Comparison of ENCODE assay signal across 16 cellular contexts in genomic region chr22:31119026-31119717, GRCh38. TPM values are rescaled to one million over a fixed set of nuclear protein-coding genes. Genes with fewer than 3 reads are reported as not detected.
"Had no signal": no experiment of that assay in that cellular context is flagged by ENCODE, and none has a peak within 500 bp of the region (broad histone marks: within the 10 kb centered on the region; RNA-seq: fewer than 3 reads in every experiment).

No MANE protein-coding gene starts in this region.

- ATAC-seq: activated CD4-positive, alpha-beta T cell treated with anti-CD3 and anti-CD28 coated beads for 36 hours; lower lobe of right lung had no signal

- FAIRE-seq: astrocyte had no signal

- H3K27ac ChIP-seq: lower lobe of right lung, neutrophil, thyroid gland, vagina had no signal

- H3K36me3 ChIP-seq: lower lobe of right lung, neutrophil, thyroid gland, vagina had no signal

- H3K4me3 ChIP-seq: lower lobe of right lung, thyroid gland, vagina had no signal

- H3K9me3 ChIP-seq: lower lobe of right lung, neutrophil, thyroid gland, vagina had no signal

- H3K27me3 ChIP-seq: neutrophil, thyroid gland, vagina had no signal

- DNase-seq: activated CD4-positive, alpha-beta memory T cell treated with anti-CD3 and anti-CD28 coated beads, Interleukin-2, amount 10 ng/mL, durations not matched to agents 7 days and 5 days; activated CD4-positive, alpha-beta T cell treated with anti-CD3 and anti-CD28 coated beads for 36 hours; activated naive CD4-positive, alpha-beta T cell treated with Interleukin-2 at 50 U/mL for 16 hours; activated naive CD8-positive, alpha-beta T cell treated with anti-CD3 and anti-CD28 coated beads, Interleukin-2, amount 50 U/mL, for 24 hours; central memory CD4-positive, alpha-beta T cell; effector memory CD4-positive, alpha-beta T cell; hypothalamus; kidney glomerular epithelial cell; lower lobe of right lung; naive B cell had no signal

RNA-seq across cellular contexts. Expression of gene INPP5J, which starts 3.6 kb away (rescaled TPM):
- total RNA-seq: activated CD4-positive, alpha-beta memory T cell treated with anti-CD3 and anti-CD28 coated beads, Interleukin-2, amount 10 ng/mL, durations not matched to agents 7 days and 5 days; activated T-helper 1 cell treated with anti-CD3 and anti-CD28 coated beads, Interleukin-12 subunit alpha, Interleukin-12 subunit beta, Interleukin-2, Interleukin-4 antibody, amounts not matched to agents 30 ng/mL and 10 ng/mL and 1 ng/mL, durations not matched to agents 14 hours and 24 hours and 36 hours had no signal

RNA-seq across cellular contexts. Expression of gene PLA2G3, which starts 21.1 kb away (rescaled TPM):
- total RNA-seq: activated CD4-positive, alpha-beta memory T cell treated with anti-CD3 and anti-CD28 coated beads, Interleukin-2, amount 10 ng/mL, durations not matched to agents 7 days and 5 days; activated CD4-positive, alpha-beta T cell treated with anti-CD3 and anti-CD28 coated beads for 36 hours; activated T-helper 1 cell treated with anti-CD3 and anti-CD28 coated beads, Interleukin-12 subunit alpha, Interleukin-12 subunit beta, Interleukin-2, Interleukin-4 antibody, amounts not matched to agents 30 ng/mL and 10 ng/mL and 1 ng/mL, durations not matched to agents 14 hours and 24 hours and 36 hours; astrocyte; posterior vena cava had no signal
